Comparison of ENCODE assay signal across 26 cellular contexts in genomic region chr9:31745468-31745867, GRCh38.
"Had no signal": no experiment of that assay in that cellular context is flagged by ENCODE, and none has a peak within 500 bp of the region (broad histone marks: within the 10 kb centered on the region; RNA-seq: fewer than 3 reads in every experiment).

No MANE protein-coding gene starts in this region.

- H3K9me3 Mint-ChIP-seq: activated CD8-positive, alpha-beta T cell treated with anti-CD3 and anti-CD28 coated beads for 36 hours; activated T-cell treated with anti-CD3 and anti-CD28 coated beads, Interleukin-2, amount 50 U/mL, for 4 hours; activated T-helper 17 cell treated with anti-CD3 and anti-CD28 coated beads, Interleukin-2, amount 50 U/mL, for 72 hours; stimulated activated naive B cell treated with anti-CD40 and anti-IgM and Interleukin-4, amounts not matched to agents 10 μg/mL and 1 μg/mL and 100 μg/mL, for 72 hours; WTC11 had no signal

- H3K27ac ChIP-seq: colonic mucosa, testis, uterus had no signal

- H3K27me3 ChIP-seq: colonic mucosa, testis, uterus had no signal

- H3K36me3 Mint-ChIP-seq: immature natural killer cell; stimulated activated naive B cell treated with anti-CD40 and anti-IgM and Interleukin-4, amounts not matched to agents 10 μg/mL and 1 μg/mL and 100 μg/mL, for 72 hours; WTC11 had no signal

- H3K9me3 ChIP-seq: colonic mucosa, testis, uterus had no signal

- H3K36me3 ChIP-seq: colonic mucosa, uterus had no signal

- H3K4me3 Mint-ChIP-seq: activated CD8-positive, alpha-beta T cell treated with anti-CD3 and anti-CD28 coated beads for 36 hours; activated T-cell treated with anti-CD3 and anti-CD28 coated beads, Interleukin-2, amount 50 U/mL, for 4 hours; activated T-helper 17 cell treated with anti-CD3 and anti-CD28 coated beads, Interleukin-2, amount 50 U/mL, for 72 hours; immature natural killer cell; nephron; stimulated activated naive B cell treated with anti-CD40 and anti-IgM and Interleukin-4, amounts not matched to agents 10 μg/mL and 1 μg/mL and 100 μg/mL, for 72 hours; WTC11 had no signal

- H3K27ac Mint-ChIP-seq: activated CD8-positive, alpha-beta T cell treated with anti-CD3 and anti-CD28 coated beads for 36 hours; activated T-helper 17 cell treated with anti-CD3 and anti-CD28 coated beads, Interleukin-2, amount 50 U/mL, for 72 hours; immature natural killer cell; nephron; stimulated activated naive B cell treated with anti-CD40 and anti-IgM and Interleukin-4, amounts not matched to agents 10 μg/mL and 1 μg/mL and 100 μg/mL, for 72 hours; WTC11 had no signal

- H3K4me1 ChIP-seq: colonic mucosa, testis, uterus had no signal

- H3K4me3 ChIP-seq: colonic mucosa, testis, uterus had no signal

- DNase-seq: activated CD4-positive, alpha-beta T cell treated with anti-CD3 and anti-CD28 coated beads for 1 hour; activated CD4-positive, alpha-beta T cell treated with anti-CD3 and anti-CD28 coated beads, Interleukin-2, amount 50 U/mL, for 1 hour; activated CD8-positive, alpha-beta T cell treated with anti-CD3 and anti-CD28 coated beads for 36 hours; activated gamma-delta T cell treated with Interleukin-2 at 50 U/mL for 16 hours; activated naive CD4-positive, alpha-beta T cell treated with anti-CD3 and anti-CD28 coated beads, Interleukin-2, amount 50 U/mL, for 16 hours; activated T-cell treated with anti-CD3 and anti-CD28 coated beads, Interleukin-2, amount 50 U/mL, for 4 hours; colonic mucosa; effector CD8-positive, alpha-beta T cell; foreskin fibroblast; head of caudate nucleus; hypothalamus; immature natural killer cell; kidney; mesenchymal stem cell; posterior cingulate gyrus; stimulated activated CD4-positive, alpha-beta T cell treated with anti-CD3 and anti-CD28 coated beads, Interleukin-15, amount 100 ng/mL, for 24 hours; stimulated activated CD4-positive, alpha-beta T cell treated with anti-CD3 and anti-CD28 coated beads, Interleukin-2, amount 100 ng/mL, for 24 hours; stimulated activated naive B cell treated with anti-CD40 and anti-IgM and Interleukin-4, amounts not matched to agents 10 μg/mL and 1 μg/mL and 100 μg/mL, for 72 hours; T-helper 2 cell; testis; trophoblast cell; uterus had no signal

- H3K27me3 Mint-ChIP-seq: activated CD8-positive, alpha-beta T cell treated with anti-CD3 and anti-CD28 coated beads for 36 hours; activated T-helper 17 cell treated with anti-CD3 and anti-CD28 coated beads, Interleukin-2, amount 50 U/mL, for 72 hours; stimulated activated naive B cell treated with anti-CD40 and anti-IgM and Interleukin-4, amounts not matched to agents 10 μg/mL and 1 μg/mL and 100 μg/mL, for 72 hours had no signal

- FAIRE-seq: kidney had no signal

- H3K4me1 Mint-ChIP-seq: activated T-helper 17 cell treated with anti-CD3 and anti-CD28 coated beads, Interleukin-2, amount 50 U/mL, for 72 hours; immature natural killer cell; nephron; stimulated activated naive B cell treated with anti-CD40 and anti-IgM and Interleukin-4, amounts not matched to agents 10 μg/mL and 1 μg/mL and 100 μg/mL, for 72 hours; WTC11 had no signal

- ATAC-seq: activated CD8-positive, alpha-beta T cell treated with anti-CD3 and anti-CD28 coated beads for 36 hours; activated T-cell treated with anti-CD3 and anti-CD28 coated beads, Interleukin-2, amount 50 U/mL, for 4 hours; activated T-helper 17 cell treated with anti-CD3 and anti-CD28 coated beads, Interleukin-2, amount 50 U/mL, for 72 hours; sciatic nerve; stimulated activated naive B cell treated with anti-CD40 and anti-IgM and Interleukin-4, amounts not matched to agents 10 μg/mL and 1 μg/mL and 100 μg/mL, for 72 hours; WTC11 had no signal
